ENCODE assay signal across 8 cellular contexts in the genomic region with DNA sequence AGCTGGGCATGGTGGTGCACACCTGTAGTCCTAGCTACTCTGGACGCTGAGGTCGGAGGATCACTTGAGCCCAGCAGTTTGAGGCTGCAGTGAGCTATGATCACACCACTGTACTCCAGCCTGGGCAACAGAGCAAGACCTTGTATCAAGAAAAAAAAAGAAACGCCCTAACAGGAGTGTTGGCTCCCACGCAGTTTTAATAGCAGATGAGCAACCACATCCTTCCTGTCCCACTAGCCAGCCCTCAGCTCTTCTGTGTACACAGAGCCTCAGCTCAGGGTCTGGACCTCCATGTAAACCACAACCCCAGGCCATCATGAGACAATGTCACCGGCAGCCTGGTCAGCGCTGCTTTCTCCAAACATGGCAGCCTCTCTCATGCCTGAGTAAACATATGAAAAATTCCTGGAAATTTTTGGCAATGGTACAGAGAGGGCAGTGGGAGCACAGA.
DNase-seq lines count a peak whose midpoint lies in the region; ATAC-seq and TF ChIP-seq lines count a peak whose summit lies in the region.

No MANE protein-coding gene starts in this region.

- peak overlapping the region; percentile 86 to 98 (median 94) for H3K27ac Mint-ChIP-seq in CD14-positive monocyte

- peaks cover 50 to 51% of the 10 kb centered on the region in 2 donors for H3K36me3 Mint-ChIP-seq in CD14-positive monocyte

- intact Hi-C loops in CD14-positive monocyte (cut with micrococcal nuclease) (loop anchor here (5.0 to 10.0 kb wide), 3 partner anchors 106 to 171 kb away; a partner anchor contains a TSS), testis (cut with DNase I; ENCODE audit: low total_unique reads) (no loop called here)

- 85 to 87% methylated on average over 6 of the region's 6 CpGs for WGBS in testis, 2 donors

- no peak overlapping the region for H3K4me3 ChIP-seq in fibroblast of villous mesenchyme (ENCODE audit: low read depth, low read length)
- H3K4me3 ChIP-seq in testis = no peak overlapping the region

- no peaks in the 10 kb centered on the region for H3K9me3 ChIP-seq in testis

- DNase-seq in CD14-positive monocyte (ENCODE audit: low spot score) (peak; percentile 77), RWPE1 (ENCODE audit: low spot score) (no peak), fibroblast of villous mesenchyme (ENCODE audit: low read depth) (peak; percentile 85), testis (peak; percentile 33), pons (ENCODE audit: low spot score) (no peak), COLO668 (lab: John Stamatoyannopoulos, UW; ENCODE audit: unreplicated experiment) (no peak)

- TF ChIP-seq CTCF in CD14-positive monocyte (IDR thresholded peaks at IDR 0.05) = no peak
- no peak for TF ChIP-seq CTCF in RWPE1 (conservative IDR thresholded peaks at IDR 0.05; ENCODE audit: low read depth)
- no peak for TF ChIP-seq CTCF in fibroblast of villous mesenchyme (IDR thresholded peaks at IDR 0.05; ENCODE audit: insufficient read depth, low read depth, low read length)
- no peak for TF ChIP-seq CTCF in testis (IDR thresholded peaks at IDR 0.05)

- ATAC-seq in GM19023 (IDR thresholded peaks at IDR 0.05; ENCODE audit: unreplicated experiment) (peak; percentile 97), HG03045 (IDR thresholded peaks at IDR 0.05; ENCODE audit: unreplicated experiment) (peak; percentile 89)

- H3K4me1 ChIP-seq in testis = no peaks in the 10 kb centered on the region

- peak overlapping the region; percentile 12; the same call in 1 of the 2 replicates for H3K27ac ChIP-seq in RWPE1
- H3K27ac ChIP-seq in testis = no peak overlapping the region

- POLR2A ChIA-PET in RWPE1 (lab: Yijun Ruan, JAX; ENCODE audit: low non-redundant PET) = no interaction called here

- CTCF ChIA-PET in RWPE1 (lab: Yijun Ruan, JAX) = interaction anchor here (0.6 kb wide), 1 partner anchor 263 kb away, joined by 3 read pairs; no protein-coding TSS in a partner anchor

- H3K27me3 ChIP-seq in testis = no peaks in the 10 kb centered on the region

- H3K9me3 Mint-ChIP-seq in CD14-positive monocyte = peaks cover 0 to 3% (median 0%) of the 10 kb centered on the region in 7 donors

- H3K4me1 Mint-ChIP-seq in CD14-positive monocyte = peaks cover 60% of the 10 kb centered on the region

- TF ChIP-seq POLR2A in testis (IDR thresholded peaks at IDR 0.05) = no peak

- no peaks in the 10 kb centered on the region for H3K27me3 Mint-ChIP-seq in CD14-positive monocyte (ENCODE audit: low read depth in 3 of 3)

- H3K4me3 Mint-ChIP-seq in CD14-positive monocyte = peak overlapping the region; percentile 35 to 75

- no peaks in the 10 kb centered on the region for H3K36me3 ChIP-seq in testis (ENCODE audit: low read depth, missing control alignments)

Comparison
In these comparisons a context has a peak if more than half of its experiments do, and no peak if none do; other contexts are left out.
1. DNase-seq: peak in CD14-positive monocyte (single experiment), fibroblast of villous mesenchyme (single experiment) and testis (single experiment); none in RWPE1 (single experiment), pons (single experiment) and COLO668 (single experiment).